In genomic region chr13:111006508-111007031, GRCh38 we compare ENCODE assay signal across 8 cellular contexts.
DNase-seq lines count a peak whose midpoint lies in the region; ATAC-seq and TF ChIP-seq lines count a peak whose summit lies in the region.

No MANE protein-coding gene starts in this region.

- peak; percentile 75 for DNase-seq in Daoy (ENCODE audit: low read depth)
- DNase-seq in astrocyte of the hippocampus (ENCODE audit: low read depth, low spot score) = peak; percentile 95
- DNase-seq in hepatic stellate cell (ENCODE audit: low spot score) = peak; percentile 78
- DNase-seq in retinal pigment epithelial cell (ENCODE audit: low read depth) = peak; percentile 76
- DNase-seq in NCI-H1417 (lab: John Stamatoyannopoulos, UW) = no peak
- DNase-seq in foreskin melanocyte = no peak

- H3K4me3 ChIP-seq in retinal pigment epithelial cell (ENCODE audit: low read length) = no peak overlapping the region

- ATAC-seq in HG03457 (IDR thresholded peaks at IDR 0.05; ENCODE audit: unreplicated experiment) = no peak
- ATAC-seq in GM18502 (IDR thresholded peaks at IDR 0.05; ENCODE audit: poor library complexity, unreplicated experiment) = no peak

- no peak for TF ChIP-seq CTCF in retinal pigment epithelial cell (conservative IDR thresholded peaks at IDR 0.05; ENCODE audit: low read depth, low read length)

Comparison
In these comparisons a context has a peak if more than half of its experiments do, and no peak if none do; other contexts are left out.
1. DNase-seq: peak in Daoy (single experiment), astrocyte of the hippocampus (single experiment), hepatic stellate cell (single experiment) and retinal pigment epithelial cell (single experiment); none in NCI-H1417 (0 of 3) and foreskin melanocyte (single experiment).